ENCODE assay signal across 14 cellular contexts in genomic region chr6:11333292-11333849, GRCh38.
DNase-seq lines count a peak whose midpoint lies in the region; ATAC-seq, FAIRE-seq and TF ChIP-seq lines count a peak whose summit lies in the region.
"Had no signal": no experiment of that assay in that cellular context is flagged by ENCODE, and none has a peak within 500 bp of the region (broad histone marks: within the 10 kb centered on the region; RNA-seq: fewer than 3 reads in every experiment).

No MANE protein-coding gene starts in this region.

- TF ChIP-seq CTCF in CD14-positive monocyte (IDR thresholded peaks at IDR 0.05), result no peak

- no peaks in the 10 kb centered on the region for H3K27me3 ChIP-seq in BLaER1

- peaks cover 36% of the 10 kb centered on the region for H3K4me1 Mint-ChIP-seq in T-helper 17 cell
- peaks cover 51% of the 10 kb centered on the region for H3K4me1 Mint-ChIP-seq in CD14-positive monocyte

- H3K36me3 Mint-ChIP-seq in T-helper 17 cell (ENCODE audit: low read depth), result peaks cover 2% of the 10 kb centered on the region
- peaks cover 55 to 62% of the 10 kb centered on the region in 2 donors for H3K36me3 Mint-ChIP-seq in CD14-positive monocyte
- H3K36me3 Mint-ChIP-seq: brain had no signal

- H3K9me3 Mint-ChIP-seq in CD14-positive monocyte, result peaks cover 0 to 2% (median 0%) of the 10 kb centered on the region in 7 donors
- H3K9me3 Mint-ChIP-seq: brain had no signal

- H4K20me1 ChIP-seq in BLaER1, result no peaks in the 10 kb centered on the region

- H3K9ac ChIP-seq in BLaER1, result no peak overlapping the region

- intact Hi-C loops in CD14-positive monocyte (cut with micrococcal nuclease), result no loop called here

- FAIRE-seq in GM18507 (lab: Jason Lieb, UNC), result peak; percentile 54
- FAIRE-seq: small intestine had no signal

- H3K27me3 Mint-ChIP-seq in T-helper 17 cell, result no peaks in the 10 kb centered on the region
- peaks cover 0 to 2% (median 1%) of the 10 kb centered on the region in 3 donors for H3K27me3 Mint-ChIP-seq in CD14-positive monocyte (ENCODE audit: low read depth in 3 of 3)

- H3K36me3 ChIP-seq in BLaER1, result no peaks in the 10 kb centered on the region; the same call in 1 of the 2 replicates
- H3K36me3 ChIP-seq: HAP-1 had no signal

- peak; percentile 68 for ATAC-seq in HG02840 (IDR thresholded peaks at IDR 0.05; ENCODE audit: low FRiP score, unreplicated experiment)
- peak; percentile 47 for ATAC-seq in T-helper 17 cell
- ATAC-seq in HG03175 (IDR thresholded peaks at IDR 0.05; ENCODE audit: unreplicated experiment), result no peak
- no peak for ATAC-seq in GM18517 (IDR thresholded peaks at IDR 0.05; ENCODE audit: unreplicated experiment)

- no peak overlapping the region for H3K4me3 ChIP-seq in BLaER1
- H3K4me3 ChIP-seq: HAP-1, SK-N-MC had no signal

- H3K27ac Mint-ChIP-seq in T-helper 17 cell (peak overlapping the region; percentile 24), CD14-positive monocyte (peak overlapping the region in 1 of 7 donors; percentile 37)
- H3K27ac Mint-ChIP-seq: brain had no signal

- H3K9me3 ChIP-seq in BLaER1 (no peaks in the 10 kb centered on the region; the same call in 1 of the 2 replicates), T-helper 17 cell (ENCODE audit: control insufficient read depth, low read length, poor library complexity, severe bottlenecking) (no peaks in the 10 kb centered on the region)
- H3K9me3 ChIP-seq: HAP-1 had no signal

- no peak overlapping the region; the same call in 1 of the 2 replicates for H3K27ac ChIP-seq in BLaER1
- H3K27ac ChIP-seq: SK-N-MC had no signal

- DNase-seq in GM18507 (ENCODE audit: extremely low spot score, insufficient read length, low read depth) (no peak), T-helper 17 cell (no peak), CD14-positive monocyte (ENCODE audit: low spot score) (no peak), iPS-NIHi11 (ENCODE audit: low spot score) (no peak)
- DNase-seq: Calu3; small intestine; stimulated activated CD8-positive, alpha-beta memory T cell treated with anti-CD3 and anti-CD28 coated beads, Interleukin-4, amount 100 ng/mL, for 48 hours had no signal

- H3K4me3 Mint-ChIP-seq in T-helper 17 cell (no peak overlapping the region), CD14-positive monocyte (no peak overlapping the region)
- H3K4me3 Mint-ChIP-seq: brain had no signal

- peaks cover 49% of the 10 kb centered on the region for H3K4me1 ChIP-seq in BLaER1
- H3K4me1 ChIP-seq: HAP-1 had no signal

- peak overlapping the region; percentile 55 for H3K4me2 ChIP-seq in BLaER1

Comparison
In these comparisons a context has a peak if more than half of its experiments do, and no peak if none do; other contexts are left out.
1. ATAC-seq: peak in HG02840 (single experiment) and T-helper 17 cell (single experiment); none in HG03175 (single experiment) and GM18517 (single experiment).